1 cellular context compared by ENCODE assay signal in genomic region chr2:219384083-219384713, GRCh38.
TF ChIP-seq lines count a peak whose summit lies in the region.

No MANE protein-coding gene starts in this region.

TF ChIP-seq in WTC11, 78 proteins besides CTCF, POLR2A, EP300 and RAD21 (continued from another document):
- TF ChIP-seq NFYB (CRISPR knock-in tag; conservative IDR thresholded peaks at IDR 0.05; ENCODE audit: low read depth) (no peak), PREB (CRISPR knock-in tag; IDR thresholded peaks at IDR 0.05; ENCODE audit: borderline replicate concordance) (no peak), FOXJ3 (CRISPR knock-in tag; IDR thresholded peaks at IDR 0.05; ENCODE audit: borderline replicate concordance) (no peak), SMAD3 (CRISPR knock-in tag; IDR thresholded peaks at IDR 0.05; ENCODE audit: borderline replicate concordance) (no peak), ERG (CRISPR knock-in tag; IDR thresholded peaks at IDR 0.05) (no peak), RELA (CRISPR knock-in tag; IDR thresholded peaks at IDR 0.05; ENCODE audit: borderline replicate concordance) (no peak), CREB1 (CRISPR knock-in tag; IDR thresholded peaks at IDR 0.05) (no peak), TEAD4 (CRISPR knock-in tag; IDR thresholded peaks at IDR 0.05) (no peak), ZNF425 (CRISPR knock-in tag; conservative IDR thresholded peaks at IDR 0.05) (no peak), ATF1 (CRISPR knock-in tag; IDR thresholded peaks at IDR 0.05) (no peak), ESRRA (CRISPR knock-in tag; IDR thresholded peaks at IDR 0.05; ENCODE audit: borderline replicate concordance) (no peak)
